ENCODE assay signal across 14 cellular contexts in the genomic region with DNA sequence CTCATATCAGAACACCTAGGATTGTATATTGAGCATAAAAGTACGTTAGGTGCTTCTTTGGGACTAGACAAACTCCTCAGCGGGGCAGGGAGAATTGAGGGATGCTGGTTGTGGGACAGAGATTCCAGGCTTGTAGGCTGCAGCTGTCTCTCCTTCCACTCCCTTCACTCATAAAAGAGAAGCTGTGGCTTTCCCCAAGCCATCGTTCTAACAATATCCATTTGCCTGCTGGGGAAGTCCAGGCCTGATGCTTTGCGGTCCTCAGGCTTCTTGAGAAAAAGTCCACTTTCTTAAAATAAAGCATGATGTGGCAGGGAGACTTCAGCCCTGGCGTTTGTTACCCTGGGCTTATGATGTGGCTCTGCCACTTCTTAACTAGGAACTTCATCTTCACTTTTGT.
A peak's percentile ranks its signal among the peaks of the same experiment; 100 is the strongest.
DNase-seq lines count a peak whose midpoint lies in the region; ATAC-seq and TF ChIP-seq lines count a peak whose summit lies in the region.
"Had no signal": no experiment of that assay in that cellular context is flagged by ENCODE, and none has a peak within 500 bp of the region (broad histone marks: within the 10 kb centered on the region; RNA-seq: fewer than 3 reads in every experiment).

No MANE protein-coding gene starts in this region.

- no CpG with 5 or more reads among the region's 5 CpGs for WGBS in neuronal stem cell (ENCODE audit: extremely low coverage in 2 of 2, insufficient read length in 2 of 2, insufficient replicate concordance in 1 of 2), 2 donors

- H3K27ac ChIP-seq in cingulate gyrus (ENCODE audit: low read depth, low read length): peak overlapping the region; percentile 88
- H3K27ac ChIP-seq in neuronal stem cell (replicated peaks; ENCODE audit: low read length): no peak overlapping the region
- H3K27ac ChIP-seq in coronary artery: no peak overlapping the region
- H3K27ac ChIP-seq in Peyer's patch: no peak overlapping the region

- no peak overlapping the region for H3K4me2 ChIP-seq in neuronal stem cell (ENCODE audit: insufficient read depth, low read length, poor library complexity, severe bottlenecking)
- H3K4me2 ChIP-seq: GM23338 had no signal

- no peaks in the 10 kb centered on the region for H3K79me1 ChIP-seq in neuronal stem cell (ENCODE audit: low read depth, low read length)

- no peak overlapping the region for H3K18ac ChIP-seq in neuronal stem cell (ENCODE audit: low read length)

- ATAC-seq in HG03045 (IDR thresholded peaks at IDR 0.05; ENCODE audit: unreplicated experiment): no peak
- ATAC-seq: GM23338 had no signal

- H3K27me3 ChIP-seq in neuronal stem cell (ENCODE audit: control insufficient read depth in 3 of 3, insufficient read depth in 3 of 3, low read depth in 1 of 3, low read length in 3 of 3) (no peaks in the 10 kb centered on the region), Peyer's patch (no peaks in the 10 kb centered on the region)
- H3K27me3 ChIP-seq: BE2C had no signal

- H3K23ac ChIP-seq in neuronal stem cell (ENCODE audit: low read depth, low read length, poor library complexity): no peak overlapping the region

- H2BK120ac ChIP-seq in neuronal stem cell (ENCODE audit: low read depth, low read length): no peak overlapping the region

- no peak overlapping the region for H2BK12ac ChIP-seq in neuronal stem cell (ENCODE audit: low read length)

- H4K8ac ChIP-seq in neuronal stem cell (ENCODE audit: low read depth, low read length): no peak overlapping the region

- H2AFZ ChIP-seq in neuronal stem cell (ENCODE audit: low read length): peak overlapping the region; percentile 3
- H2AFZ ChIP-seq: GM23338 had no signal

- no peak overlapping the region for H2BK15ac ChIP-seq in neuronal stem cell (ENCODE audit: low read length)

- H3K4me3 ChIP-seq in neuronal stem cell (ENCODE audit: low read length in 2 of 2) (no peak overlapping the region), coronary artery (no peak overlapping the region), Peyer's patch (no peak overlapping the region)
- H3K4me3 ChIP-seq: GM23338 had no signal

- H3K4me1 ChIP-seq in neuronal stem cell (ENCODE audit: control insufficient read depth in 2 of 2, insufficient read depth in 1 of 2, low read depth in 1 of 2, low read length in 2 of 2) (peaks cover 12% of the 10 kb centered on the region in 2 donors), Peyer's patch (peaks cover 0 to 8% (median 0%) of the 10 kb centered on the region in 4 donors)

- no peak overlapping the region for H2BK5ac ChIP-seq in neuronal stem cell (ENCODE audit: low read length)

- no peak overlapping the region for H4K91ac ChIP-seq in neuronal stem cell (ENCODE audit: low read depth, low read length, poor library complexity)

- no peak overlapping the region for H3K4ac ChIP-seq in neuronal stem cell (ENCODE audit: low read length)

- peak; percentile 45 for DNase-seq in LHCN-M2 (ENCODE audit: low read depth)
- DNase-seq in neuronal stem cell (ENCODE audit: low spot score): no peak
- DNase-seq in coronary artery (ENCODE audit: low spot score): no peak
- DNase-seq in Peyer's patch: no peak
- DNase-seq: ACHN; BE2C; CD4-positive, CD25-positive, alpha-beta regulatory T cell; CD8-positive, alpha-beta memory T cell; COR-L47; HCEC 1CT; IMR-90 had no signal

- TF ChIP-seq POLR2A in Peyer's patch (IDR thresholded peaks at IDR 0.05): no peak

- H2AK5ac ChIP-seq in neuronal stem cell (ENCODE audit: low read depth, low read length): no peak overlapping the region

- no peak overlapping the region for H3K14ac ChIP-seq in neuronal stem cell (ENCODE audit: low read length)

- TF ChIP-seq CTCF in coronary artery (IDR thresholded peaks at IDR 0.05): no peak
- TF ChIP-seq CTCF in Peyer's patch (IDR thresholded peaks at IDR 0.05): no peak

- H3K36me3 ChIP-seq in neuronal stem cell (replicated peaks in 1 of 2; ENCODE audit: control insufficient read depth in 2 of 2, insufficient read depth in 2 of 2, low read length in 2 of 2): no peaks in the 10 kb centered on the region
- no peaks in the 10 kb centered on the region for H3K36me3 ChIP-seq in Peyer's patch
- H3K36me3 ChIP-seq: BE2C had no signal

- H3K9me3 ChIP-seq in neuronal stem cell (replicated peaks in 1 of 2; ENCODE audit: control insufficient read depth in 2 of 2, insufficient read depth in 1 of 2, low read depth in 1 of 2, low read length in 2 of 2): no peaks in the 10 kb centered on the region
- H3K9me3 ChIP-seq in Peyer's patch: no peaks in the 10 kb centered on the region
- H3K9me3 ChIP-seq: BE2C had no signal

- H3K9ac ChIP-seq in neuronal stem cell (ENCODE audit: low read depth, low read length, poor library complexity): no peak overlapping the region
